1 cellular context compared by ENCODE assay signal in genomic region chr5:99025298-99026045, GRCh38.
TF ChIP-seq lines count a peak whose summit lies in the region.

No MANE protein-coding gene starts in this region.

TF ChIP-seq in HepG2, 621 proteins besides CTCF, POLR2A, EP300 and RAD21 (continued from another document and continues in another):
- TF ChIP-seq MLXIP (CRISPR knock-in tag; IDR thresholded peaks at IDR 0.05; ENCODE audit: borderline replicate concordance) (no peak), ZNF180 (CRISPR knock-in tag; IDR thresholded peaks at IDR 0.05; ENCODE audit: borderline replicate concordance, low read depth) (no peak), TFE3 (CRISPR knock-in tag; IDR thresholded peaks at IDR 0.05) (no peak), ZNF607 (CRISPR knock-in tag; IDR thresholded peaks at IDR 0.05; ENCODE audit: borderline replicate concordance) (no peak), ZNF776 (CRISPR knock-in tag; IDR thresholded peaks at IDR 0.05) (no peak), SOX6 (IDR thresholded peaks at IDR 0.05) (no peak), SOX6 (CRISPR knock-in tag; IDR thresholded peaks at IDR 0.05) (peak; percentile 27; the same call in 1 of the 2 replicates), ZNF251 (CRISPR knock-in tag; IDR thresholded peaks at IDR 0.05) (no peak), ZNF784 (CRISPR knock-in tag; IDR thresholded peaks at IDR 0.05; ENCODE audit: borderline replicate concordance) (no peak), KLF9 (CRISPR knock-in tag; IDR thresholded peaks at IDR 0.05; ENCODE audit: low read depth) (no peak), ZNF292 (CRISPR knock-in tag; IDR thresholded peaks at IDR 0.05; ENCODE audit: borderline replicate concordance, low read depth) (no peak), REPIN1 (CRISPR knock-in tag; IDR thresholded peaks at IDR 0.05; ENCODE audit: borderline replicate concordance, low read depth) (no peak), DDIT3 (CRISPR knock-in tag; IDR thresholded peaks at IDR 0.05) (no peak), REXO4 (CRISPR knock-in tag; IDR thresholded peaks at IDR 0.05; ENCODE audit: borderline replicate concordance) (no peak), KDM6A (CRISPR knock-in tag; IDR thresholded peaks at IDR 0.05; ENCODE audit: low read depth) (no peak), CREB3 (CRISPR knock-in tag; IDR thresholded peaks at IDR 0.05) (no peak), GRHL1 (CRISPR knock-in tag; conservative IDR thresholded peaks at IDR 0.05) (no peak), JUN (CRISPR knock-in tag; IDR thresholded peaks at IDR 0.05) (no peak), ZNF407 (CRISPR knock-in tag; IDR thresholded peaks at IDR 0.05; ENCODE audit: not compliant biosample characterization) (no peak), HMGXB4 (CRISPR knock-in tag; IDR thresholded peaks at IDR 0.05; ENCODE audit: borderline replicate concordance in 1 of 2, low read depth in 1 of 2) (no peak), SP5 (CRISPR knock-in tag; IDR thresholded peaks at IDR 0.05; ENCODE audit: borderline replicate concordance, low read depth) (peak; percentile 59; the same call in 1 of the 2 replicates), ARNT2 (CRISPR knock-in tag; IDR thresholded peaks at IDR 0.05; ENCODE audit: low read depth) (no peak), IRF2 (CRISPR knock-in tag; IDR thresholded peaks at IDR 0.05) (0 out of 2 replicates have a peak, but pooled peaks have one; percentile 19), ATRX (CRISPR knock-in tag; IDR thresholded peaks at IDR 0.05; ENCODE audit: borderline replicate concordance) (no peak), CEBPG (CRISPR knock-in tag; IDR thresholded peaks at IDR 0.05) (no peak), TBP (CRISPR knock-in tag; IDR thresholded peaks at IDR 0.05) (no peak), ZNF770 (CRISPR knock-in tag; IDR thresholded peaks at IDR 0.05) (peak; percentile 91), NAIF1 (CRISPR knock-in tag; IDR thresholded peaks at IDR 0.05; ENCODE audit: borderline replicate concordance) (0 out of 2 replicates have a peak, but pooled peaks have one; percentile 33), ZMYM4 (CRISPR knock-in tag; IDR thresholded peaks at IDR 0.05) (no peak; the same call in 1 of the 2 replicates), SNRNP70 (IDR thresholded peaks at IDR 0.05; ENCODE audit: low read depth, low read length) (no peak), PRMT3 (CRISPR knock-in tag; IDR thresholded peaks at IDR 0.05; ENCODE audit: borderline replicate concordance, low read depth) (no peak), HDAC1 (CRISPR knock-in tag; IDR thresholded peaks at IDR 0.05) (no peak), SRF (IDR thresholded peaks at IDR 0.05; ENCODE audit: low read depth, low read length) (no peak), CBX1 (IDR thresholded peaks at IDR 0.05; ENCODE audit: low read depth) (no peak), GATAD2A (CRISPR knock-in tag; IDR thresholded peaks at IDR 0.05) (peak; percentile 30; the same call in 1 of the 2 replicates), BCL6 (CRISPR knock-in tag; IDR thresholded peaks at IDR 0.05) (0 out of 2 replicates have a peak, but pooled peaks have one; percentile 5), ZNF335 (CRISPR knock-in tag; IDR thresholded peaks at IDR 0.05) (no peak), ZNF766 (CRISPR knock-in tag; IDR thresholded peaks at IDR 0.05; ENCODE audit: borderline replicate concordance) (0 out of 2 replicates have a peak, but pooled peaks have one; percentile 34), WIZ (CRISPR knock-in tag; IDR thresholded peaks at IDR 0.05) (no peak), MLLT10 (CRISPR knock-in tag; IDR thresholded peaks at IDR 0.05) (no peak), NFRKB (IDR thresholded peaks at IDR 0.05) (no peak)
